ENCODE assay signal across 1 cellular context in the genomic region with DNA sequence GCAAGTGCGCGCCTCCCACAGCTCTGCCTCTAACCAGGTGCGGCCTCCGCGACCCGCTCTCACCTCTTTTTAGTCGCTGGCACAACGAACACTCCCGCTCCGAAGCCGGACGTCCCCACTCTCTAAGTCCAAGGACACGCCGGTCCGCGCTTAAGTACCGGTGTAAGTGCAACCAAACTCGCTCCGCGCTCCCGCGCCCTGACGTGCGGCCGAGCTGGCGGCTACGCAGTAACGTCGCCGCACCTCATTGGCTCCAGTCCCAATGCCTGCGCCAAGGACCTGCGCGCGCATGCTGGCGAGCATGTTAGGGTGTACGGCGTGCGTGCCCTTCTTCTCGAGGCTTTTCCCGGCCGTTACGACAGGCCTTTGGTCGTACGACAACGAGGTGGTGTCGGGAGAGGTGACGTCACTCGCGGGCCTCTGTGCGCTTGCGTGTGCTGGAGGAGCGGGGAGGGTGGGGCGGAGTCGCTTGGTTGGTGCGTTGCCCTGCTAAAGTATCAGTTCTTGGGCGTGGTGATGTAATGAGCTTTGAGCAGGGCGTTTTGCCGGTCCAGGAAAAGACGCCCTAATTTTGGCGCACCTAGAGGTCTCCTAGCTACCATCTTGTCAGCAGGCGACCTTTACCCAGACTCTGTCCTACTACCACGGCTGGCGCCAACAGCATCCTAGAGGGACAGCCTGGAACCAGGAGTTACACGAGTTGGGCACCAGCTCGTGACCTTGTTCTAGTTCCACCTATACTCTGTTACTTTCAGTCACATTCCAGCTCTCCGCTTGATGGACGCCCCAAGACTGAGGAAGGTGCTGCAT.
TF ChIP-seq lines count a peak whose summit lies in the region.

TSS of gene CYCS (minus strand) at position 124 of the 810 bp plus-strand sequence. CDS start 1,141 bp downstream, outside the sequence.

TF ChIP-seq in GM12878, 131 proteins besides CTCF, POLR2A, EP300 and RAD21 (continued from another document and continues in another):
- TF ChIP-seq ZBTB40 (IDR thresholded peaks at IDR 0.05; ENCODE audit: borderline replicate concordance) (peak; percentile 54; the same call in 1 of the 2 replicates), HDAC2 (IDR thresholded peaks at IDR 0.05) (no peak), LARP7 (IDR thresholded peaks at IDR 0.05) (peak; percentile 37; the same call in 1 of the 2 replicates), ZBTB11 (CRISPR knock-in tag; IDR thresholded peaks at IDR 0.05) (no peak), HDAC6 (IDR thresholded peaks at IDR 0.05; ENCODE audit: unreplicated experiment) (no peak), HCFC1 (IDR thresholded peaks at IDR 0.05; ENCODE audit: low read length) (peak; percentile 74), KDM1A (IDR thresholded peaks at IDR 0.05; ENCODE audit: borderline replicate concordance) (no peak), ZNF217 (IDR thresholded peaks at IDR 0.05) (no peak), CBX3 (IDR thresholded peaks at IDR 0.05; ENCODE audit: borderline replicate concordance, low read depth) (no peak), GABPA (IDR thresholded peaks at IDR 0.05; ENCODE audit: low read depth) (no peak), NR2C1 (IDR thresholded peaks at IDR 0.05) (no peak), MAX (IDR thresholded peaks at IDR 0.05; ENCODE audit: low read depth, low read length) (peak; percentile 90), BRCA1 (IDR thresholded peaks at IDR 0.05; ENCODE audit: low read depth, low read length) (no peak), NFYA (IDR thresholded peaks at IDR 0.05; ENCODE audit: borderline replicate concordance, low read depth, low read length) (no peak; the same call in 1 of the 2 replicates), ZNF24 (IDR thresholded peaks at IDR 0.05) (no peak), ZBED1 (IDR thresholded peaks at IDR 0.05; ENCODE audit: borderline replicate concordance) (peak; percentile 100), SUZ12 (IDR thresholded peaks at IDR 0.05; ENCODE audit: unreplicated experiment) (no peak), HDGF (IDR thresholded peaks at IDR 0.05) (peak; percentile 99), SMAD5 (IDR thresholded peaks at IDR 0.05; ENCODE audit: low read depth) (peak; percentile 98), ZSCAN29 (IDR thresholded peaks at IDR 0.05) (no peak), CEBPB (IDR thresholded peaks at IDR 0.05; ENCODE audit: borderline replicate concordance in 1 of 2, low read depth in 2 of 2, low read length in 2 of 2) (no peak), TCF3 (IDR thresholded peaks at IDR 0.05; ENCODE audit: borderline replicate concordance, insufficient read depth, low read depth, low read length) (peak; percentile 86; the same call in 1 of the 2 replicates), ATF7 (IDR thresholded peaks at IDR 0.05; ENCODE audit: low read depth) (peak; percentile 100), TARDBP (IDR thresholded peaks at IDR 0.05; ENCODE audit: borderline replicate concordance) (no peak; the same call in 1 of the 2 replicates), KLF5 (IDR thresholded peaks at IDR 0.05; ENCODE audit: partially characterized antibody) (peak; percentile 73), GATAD2B (conservative IDR thresholded peaks at IDR 0.05; ENCODE audit: low read depth) (peak; percentile 35; the same call in 1 of the 2 replicates), CBFB (IDR thresholded peaks at IDR 0.05; ENCODE audit: low read depth) (peak; percentile 93), CHD4 (IDR thresholded peaks at IDR 0.05) (no peak), ATF3 (IDR thresholded peaks at IDR 0.05; ENCODE audit: borderline replicate concordance, extremely low read depth, low read depth, low read length) (peak; percentile 19; the same call in 1 of the 2 replicates), MEF2A (IDR thresholded peaks at IDR 0.05; ENCODE audit: insufficient read depth, low read depth, low read length) (no peak), DPF2 (IDR thresholded peaks at IDR 0.05) (peak; percentile 38; the same call in 1 of the 2 replicates), SMC3 (IDR thresholded peaks at IDR 0.05; ENCODE audit: borderline replicate concordance, low read length) (no peak), RCOR1 (conservative IDR thresholded peaks at IDR 0.05; ENCODE audit: low read depth, low read length) (no peak), TCF7 (IDR thresholded peaks at IDR 0.05; ENCODE audit: borderline replicate concordance) (no peak; the same call in 1 of the 2 replicates), SIN3A (IDR thresholded peaks at IDR 0.05; ENCODE audit: low read depth, low read length) (peak; percentile 88), NFXL1 (IDR thresholded peaks at IDR 0.05; ENCODE audit: borderline replicate concordance) (no peak)
- TF ChIP-seq, protein P1, sequence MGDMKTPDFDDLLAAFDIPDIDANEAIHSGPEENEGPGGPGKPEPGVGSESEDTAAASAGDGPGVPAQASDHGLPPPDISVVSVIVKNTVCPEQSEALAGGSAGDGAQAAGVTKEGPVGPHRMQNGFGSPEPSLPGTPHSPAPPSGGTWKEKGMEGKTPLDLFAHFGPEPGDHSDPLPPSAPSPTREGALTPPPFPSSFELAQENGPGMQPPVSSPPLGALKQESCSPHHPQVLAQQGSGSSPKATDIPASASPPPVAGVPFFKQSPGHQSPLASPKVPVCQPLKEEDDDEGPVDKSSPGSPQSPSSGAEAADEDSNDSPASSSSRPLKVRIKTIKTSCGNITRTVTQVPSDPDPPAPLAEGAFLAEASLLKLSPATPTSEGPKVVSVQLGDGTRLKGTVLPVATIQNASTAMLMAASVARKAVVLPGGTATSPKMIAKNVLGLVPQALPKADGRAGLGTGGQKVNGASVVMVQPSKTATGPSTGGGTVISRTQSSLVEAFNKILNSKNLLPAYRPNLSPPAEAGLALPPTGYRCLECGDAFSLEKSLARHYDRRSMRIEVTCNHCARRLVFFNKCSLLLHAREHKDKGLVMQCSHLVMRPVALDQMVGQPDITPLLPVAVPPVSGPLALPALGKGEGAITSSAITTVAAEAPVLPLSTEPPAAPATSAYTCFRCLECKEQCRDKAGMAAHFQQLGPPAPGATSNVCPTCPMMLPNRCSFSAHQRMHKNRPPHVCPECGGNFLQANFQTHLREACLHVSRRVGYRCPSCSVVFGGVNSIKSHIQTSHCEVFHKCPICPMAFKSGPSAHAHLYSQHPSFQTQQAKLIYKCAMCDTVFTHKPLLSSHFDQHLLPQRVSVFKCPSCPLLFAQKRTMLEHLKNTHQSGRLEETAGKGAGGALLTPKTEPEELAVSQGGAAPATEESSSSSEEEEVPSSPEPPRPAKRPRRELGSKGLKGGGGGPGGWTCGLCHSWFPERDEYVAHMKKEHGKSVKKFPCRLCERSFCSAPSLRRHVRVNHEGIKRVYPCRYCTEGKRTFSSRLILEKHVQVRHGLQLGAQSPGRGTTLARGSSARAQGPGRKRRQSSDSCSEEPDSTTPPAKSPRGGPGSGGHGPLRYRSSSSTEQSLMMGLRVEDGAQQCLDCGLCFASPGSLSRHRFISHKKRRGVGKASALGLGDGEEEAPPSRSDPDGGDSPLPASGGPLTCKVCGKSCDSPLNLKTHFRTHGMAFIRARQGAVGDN (IDR thresholded peaks at IDR 0.05), result peak; percentile 44; the same call in 1 of the 2 replicates
- TF ChIP-seq, protein P2, sequence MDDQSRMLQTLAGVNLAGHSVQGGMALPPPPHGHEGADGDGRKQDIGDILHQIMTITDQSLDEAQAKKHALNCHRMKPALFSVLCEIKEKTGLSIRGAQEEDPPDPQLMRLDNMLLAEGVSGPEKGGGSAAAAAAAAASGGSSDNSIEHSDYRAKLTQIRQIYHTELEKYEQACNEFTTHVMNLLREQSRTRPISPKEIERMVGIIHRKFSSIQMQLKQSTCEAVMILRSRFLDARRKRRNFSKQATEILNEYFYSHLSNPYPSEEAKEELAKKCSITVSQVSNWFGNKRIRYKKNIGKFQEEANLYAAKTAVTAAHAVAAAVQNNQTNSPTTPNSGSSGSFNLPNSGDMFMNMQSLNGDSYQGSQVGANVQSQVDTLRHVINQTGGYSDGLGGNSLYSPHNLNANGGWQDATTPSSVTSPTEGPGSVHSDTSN (IDR thresholded peaks at IDR 0.05; ENCODE audit: insufficient replicate concordance, low read depth, low read length), result peak; percentile 39
- TF ChIP-seq, protein P3, sequence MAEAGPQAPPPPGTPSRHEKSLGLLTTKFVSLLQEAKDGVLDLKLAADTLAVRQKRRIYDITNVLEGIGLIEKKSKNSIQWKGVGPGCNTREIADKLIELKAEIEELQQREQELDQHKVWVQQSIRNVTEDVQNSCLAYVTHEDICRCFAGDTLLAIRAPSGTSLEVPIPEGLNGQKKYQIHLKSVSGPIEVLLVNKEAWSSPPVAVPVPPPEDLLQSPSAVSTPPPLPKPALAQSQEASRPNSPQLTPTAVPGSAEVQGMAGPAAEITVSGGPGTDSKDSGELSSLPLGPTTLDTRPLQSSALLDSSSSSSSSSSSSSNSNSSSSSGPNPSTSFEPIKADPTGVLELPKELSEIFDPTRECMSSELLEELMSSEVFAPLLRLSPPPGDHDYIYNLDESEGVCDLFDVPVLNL (IDR thresholded peaks at IDR 0.05; ENCODE audit: low read depth, low read length), result peak; percentile 80
- TF ChIP-seq, protein P4, sequence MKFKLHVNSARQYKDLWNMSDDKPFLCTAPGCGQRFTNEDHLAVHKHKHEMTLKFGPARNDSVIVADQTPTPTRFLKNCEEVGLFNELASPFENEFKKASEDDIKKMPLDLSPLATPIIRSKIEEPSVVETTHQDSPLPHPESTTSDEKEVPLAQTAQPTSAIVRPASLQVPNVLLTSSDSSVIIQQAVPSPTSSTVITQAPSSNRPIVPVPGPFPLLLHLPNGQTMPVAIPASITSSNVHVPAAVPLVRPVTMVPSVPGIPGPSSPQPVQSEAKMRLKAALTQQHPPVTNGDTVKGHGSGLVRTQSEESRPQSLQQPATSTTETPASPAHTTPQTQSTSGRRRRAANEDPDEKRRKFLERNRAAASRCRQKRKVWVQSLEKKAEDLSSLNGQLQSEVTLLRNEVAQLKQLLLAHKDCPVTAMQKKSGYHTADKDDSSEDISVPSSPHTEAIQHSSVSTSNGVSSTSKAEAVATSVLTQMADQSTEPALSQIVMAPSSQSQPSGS (IDR thresholded peaks at IDR 0.05; ENCODE audit: low read length), result peak; percentile 95
